ENCODE assay signal across 29 cellular contexts in genomic region chr7:93026425-93026824, GRCh38.
"Had no signal": no experiment of that assay in that cellular context is flagged by ENCODE, and none has a peak within 500 bp of the region (broad histone marks: within the 10 kb centered on the region; RNA-seq: fewer than 3 reads in every experiment).

No MANE protein-coding gene starts in this region.

- H3K27ac ChIP-seq: colonic mucosa, coronary artery, dorsolateral prefrontal cortex, epithelial cell of prostate, esophagus muscularis mucosa, esophagus squamous epithelium, foreskin keratinocyte, gastrocnemius medialis, gastroesophageal sphincter, heart left ventricle, heart right ventricle, hepatocyte had no signal

- H3K79me2 ChIP-seq: hepatocyte had no signal

- H3K4me3 ChIP-seq: colonic mucosa, coronary artery, dorsolateral prefrontal cortex, esophagus muscularis mucosa, esophagus squamous epithelium, gastrocnemius medialis, gastroesophageal sphincter, heart left ventricle, heart right ventricle, hepatocyte had no signal

- H2AFZ ChIP-seq: hepatocyte had no signal

- DNase-seq: colonic mucosa; cortex of kidney; dermis blood vessel endothelial cell; dorsolateral prefrontal cortex; effector CD4-positive, alpha-beta T cell; effector CD8-positive, alpha-beta T cell; effector memory CD4-positive, alpha-beta T cell; effector memory CD8-positive, alpha-beta T cell; endodermal cell; erythroblast; esophagus squamous epithelium; foreskin fibroblast; foreskin keratinocyte; foreskin melanocyte; gastrocnemius medialis; glutamatergic neuron; head of caudate nucleus; heart left ventricle; heart right ventricle had no signal

- H3K9me3 ChIP-seq: colonic mucosa, esophagus muscularis mucosa, gastrocnemius medialis had no signal

- FAIRE-seq: endometrium, endothelial cell of umbilical vein, frontal cortex had no signal

- H3K27me3 ChIP-seq: colonic mucosa, esophagus squamous epithelium, foreskin keratinocyte, gastrocnemius medialis, gastroesophageal sphincter, heart left ventricle, heart right ventricle, hepatocyte had no signal

- H3K36me3 ChIP-seq: colonic mucosa, esophagus muscularis mucosa, esophagus squamous epithelium, gastrocnemius medialis, gastroesophageal sphincter, heart left ventricle, heart right ventricle had no signal

- H3K27me3 Mint-ChIP-seq: dendritic cell treated with granulocyte-macrophage colony-stimulating factor and Interleukin-4, amounts not matched to agents 40 ng/mL and 50 ng/mL, for 4 days had no signal

- H3K4me3 Mint-ChIP-seq: dendritic cell treated with granulocyte-macrophage colony-stimulating factor and Interleukin-4, amounts not matched to agents 40 ng/mL and 50 ng/mL, for 4 days; effector memory CD8-positive, alpha-beta T cell; endodermal cell had no signal

- H3K4me1 ChIP-seq: colonic mucosa, esophagus muscularis mucosa, gastrocnemius medialis, gastroesophageal sphincter, heart left ventricle, heart right ventricle had no signal

- H3K27ac Mint-ChIP-seq: dendritic cell treated with granulocyte-macrophage colony-stimulating factor and Interleukin-4, amounts not matched to agents 40 ng/mL and 50 ng/mL, for 4 days; effector memory CD8-positive, alpha-beta T cell; endodermal cell had no signal

- H3K4me2 ChIP-seq: hepatocyte had no signal

- H3K4me1 Mint-ChIP-seq: endodermal cell had no signal

- ATAC-seq: effector memory CD8-positive, alpha-beta T cell; esophagus mucosa; foreskin keratinocyte; gastrocnemius medialis; gastroesophageal sphincter; heart left ventricle; heart right ventricle had no signal
